In the genomic region with DNA sequence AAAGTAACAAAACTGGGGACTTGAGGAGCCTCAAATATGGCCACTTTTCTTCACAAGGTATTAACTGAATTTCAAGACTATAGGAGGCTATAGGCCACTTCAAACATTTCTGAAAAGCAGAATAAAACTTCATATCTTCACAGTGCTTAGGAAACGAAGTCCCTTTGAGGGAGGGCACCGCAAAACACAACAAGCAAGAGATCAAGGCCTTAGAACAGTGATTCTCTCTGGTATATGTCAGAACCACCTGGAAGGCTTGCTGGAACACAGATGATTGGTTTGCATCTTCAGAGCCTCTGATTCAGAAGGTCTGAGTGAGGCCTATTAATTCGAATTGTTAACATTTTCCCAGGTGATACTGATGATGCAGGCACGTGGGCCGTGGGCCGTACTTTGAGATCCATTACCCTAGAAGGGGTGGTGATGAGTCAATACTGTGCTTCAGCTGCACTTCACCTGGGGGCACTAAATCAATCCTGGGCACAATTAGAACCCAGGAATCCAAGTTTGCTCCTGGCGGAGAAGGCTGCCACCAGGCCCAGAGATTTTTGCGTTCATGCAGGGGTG, we compare ENCODE assay signal across 1 cellular context.
TF ChIP-seq lines count a peak whose summit lies in the region.

No MANE protein-coding gene starts in this region.

TF ChIP-seq in GM23338, 12 proteins besides CTCF, POLR2A, EP300 and RAD21 (continued from another document):
- TF ChIP-seq, protein P1, sequence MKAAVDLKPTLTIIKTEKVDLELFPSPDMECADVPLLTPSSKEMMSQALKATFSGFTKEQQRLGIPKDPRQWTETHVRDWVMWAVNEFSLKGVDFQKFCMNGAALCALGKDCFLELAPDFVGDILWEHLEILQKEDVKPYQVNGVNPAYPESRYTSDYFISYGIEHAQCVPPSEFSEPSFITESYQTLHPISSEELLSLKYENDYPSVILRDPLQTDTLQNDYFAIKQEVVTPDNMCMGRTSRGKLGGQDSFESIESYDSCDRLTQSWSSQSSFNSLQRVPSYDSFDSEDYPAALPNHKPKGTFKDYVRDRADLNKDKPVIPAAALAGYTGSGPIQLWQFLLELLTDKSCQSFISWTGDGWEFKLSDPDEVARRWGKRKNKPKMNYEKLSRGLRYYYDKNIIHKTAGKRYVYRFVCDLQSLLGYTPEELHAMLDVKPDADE (IDR thresholded peaks at IDR 0.05): no peak
- TF ChIP-seq NANOG (IDR thresholded peaks at IDR 0.05; ENCODE audit: borderline replicate concordance) (no peak), POLR2AphosphoS5 (IDR thresholded peaks at IDR 0.05; ENCODE audit: low read depth) (no peak), CREB1 (CRISPR knock-in tag; IDR thresholded peaks at IDR 0.05; ENCODE audit: low read depth) (no peak), ZNF331 (CRISPR knock-in tag; IDR thresholded peaks at IDR 0.05; ENCODE audit: low read depth) (no peak), JUNB (IDR thresholded peaks at IDR 0.05; ENCODE audit: unreplicated experiment) (no peak)
- TF ChIP-seq, protein P2, sequence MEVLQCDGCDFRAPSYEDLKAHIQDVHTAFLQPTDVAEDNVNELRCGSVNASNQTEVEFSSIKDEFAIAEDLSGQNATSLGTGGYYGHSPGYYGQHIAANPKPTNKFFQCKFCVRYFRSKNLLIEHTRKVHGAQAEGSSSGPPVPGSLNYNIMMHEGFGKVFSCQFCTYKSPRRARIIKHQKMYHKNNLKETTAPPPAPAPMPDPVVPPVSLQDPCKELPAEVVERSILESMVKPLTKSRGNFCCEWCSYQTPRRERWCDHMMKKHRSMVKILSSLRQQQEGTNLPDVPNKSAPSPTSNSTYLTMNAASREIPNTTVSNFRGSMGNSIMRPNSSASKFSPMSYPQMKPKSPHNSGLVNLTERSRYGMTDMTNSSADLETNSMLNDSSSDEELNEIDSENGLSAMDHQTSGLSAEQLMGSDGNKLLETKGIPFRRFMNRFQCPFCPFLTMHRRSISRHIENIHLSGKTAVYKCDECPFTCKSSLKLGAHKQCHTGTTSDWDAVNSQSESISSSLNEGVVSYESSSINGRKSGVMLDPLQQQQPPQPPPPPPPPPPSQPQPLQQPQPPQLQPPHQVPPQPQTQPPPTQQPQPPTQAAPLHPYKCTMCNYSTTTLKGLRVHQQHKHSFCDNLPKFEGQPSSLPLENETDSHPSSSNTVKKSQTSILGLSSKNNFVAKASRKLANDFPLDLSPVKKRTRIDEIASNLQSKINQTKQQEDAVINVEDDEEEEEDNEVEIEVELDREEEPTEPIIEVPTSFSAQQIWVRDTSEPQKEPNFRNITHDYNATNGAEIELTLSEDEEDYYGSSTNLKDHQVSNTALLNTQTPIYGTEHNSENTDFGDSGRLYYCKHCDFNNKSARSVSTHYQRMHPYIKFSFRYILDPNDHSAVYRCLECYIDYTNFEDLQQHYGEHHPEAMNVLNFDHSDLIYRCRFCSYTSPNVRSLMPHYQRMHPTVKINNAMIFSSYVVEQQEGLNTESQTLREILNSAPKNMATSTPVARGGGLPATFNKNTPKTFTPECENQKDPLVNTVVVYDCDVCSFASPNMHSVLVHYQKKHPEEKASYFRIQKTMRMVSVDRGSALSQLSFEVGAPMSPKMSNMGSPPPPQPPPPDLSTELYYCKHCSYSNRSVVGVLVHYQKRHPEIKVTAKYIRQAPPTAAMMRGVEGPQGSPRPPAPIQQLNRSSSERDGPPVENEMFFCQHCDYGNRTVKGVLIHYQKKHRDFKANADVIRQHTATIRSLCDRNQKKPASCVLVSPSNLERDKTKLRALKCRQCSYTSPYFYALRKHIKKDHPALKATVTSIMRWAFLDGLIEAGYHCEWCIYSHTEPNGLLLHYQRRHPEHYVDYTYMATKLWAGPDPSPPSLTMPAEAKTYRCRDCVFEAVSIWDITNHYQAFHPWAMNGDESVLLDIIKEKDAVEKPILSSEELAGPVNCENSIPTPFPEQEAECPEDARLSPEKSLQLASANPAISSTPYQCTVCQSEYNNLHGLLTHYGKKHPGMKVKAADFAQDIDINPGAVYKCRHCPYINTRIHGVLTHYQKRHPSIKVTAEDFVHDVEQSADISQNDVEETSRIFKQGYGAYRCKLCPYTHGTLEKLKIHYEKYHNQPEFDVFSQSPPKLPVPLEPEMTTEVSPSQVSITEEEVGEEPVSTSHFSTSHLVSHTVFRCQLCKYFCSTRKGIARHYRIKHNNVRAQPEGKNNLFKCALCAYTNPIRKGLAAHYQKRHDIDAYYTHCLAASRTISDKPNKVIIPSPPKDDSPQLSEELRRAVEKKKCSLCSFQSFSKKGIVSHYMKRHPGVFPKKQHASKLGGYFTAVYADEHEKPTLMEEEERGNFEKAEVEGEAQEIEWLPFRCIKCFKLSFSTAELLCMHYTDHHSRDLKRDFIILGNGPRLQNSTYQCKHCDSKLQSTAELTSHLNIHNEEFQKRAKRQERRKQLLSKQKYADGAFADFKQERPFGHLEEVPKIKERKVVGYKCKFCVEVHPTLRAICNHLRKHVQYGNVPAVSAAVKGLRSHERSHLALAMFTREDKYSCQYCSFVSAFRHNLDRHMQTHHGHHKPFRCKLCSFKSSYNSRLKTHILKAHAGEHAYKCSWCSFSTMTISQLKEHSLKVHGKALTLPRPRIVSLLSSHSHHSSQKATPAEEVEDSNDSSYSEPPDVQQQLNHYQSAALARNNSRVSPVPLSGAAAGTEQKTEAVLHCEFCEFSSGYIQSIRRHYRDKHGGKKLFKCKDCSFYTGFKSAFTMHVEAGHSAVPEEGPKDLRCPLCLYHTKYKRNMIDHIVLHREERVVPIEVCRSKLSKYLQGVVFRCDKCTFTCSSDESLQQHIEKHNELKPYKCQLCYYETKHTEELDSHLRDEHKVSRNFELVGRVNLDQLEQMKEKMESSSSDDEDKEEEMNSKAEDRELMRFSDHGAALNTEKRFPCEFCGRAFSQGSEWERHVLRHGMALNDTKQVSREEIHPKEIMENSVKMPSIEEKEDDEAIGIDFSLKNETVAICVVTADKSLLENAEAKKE (CRISPR knock-in tag; IDR thresholded peaks at IDR 0.05): no peak
